11 cellular contexts compared by ENCODE assay signal in the genomic region with DNA sequence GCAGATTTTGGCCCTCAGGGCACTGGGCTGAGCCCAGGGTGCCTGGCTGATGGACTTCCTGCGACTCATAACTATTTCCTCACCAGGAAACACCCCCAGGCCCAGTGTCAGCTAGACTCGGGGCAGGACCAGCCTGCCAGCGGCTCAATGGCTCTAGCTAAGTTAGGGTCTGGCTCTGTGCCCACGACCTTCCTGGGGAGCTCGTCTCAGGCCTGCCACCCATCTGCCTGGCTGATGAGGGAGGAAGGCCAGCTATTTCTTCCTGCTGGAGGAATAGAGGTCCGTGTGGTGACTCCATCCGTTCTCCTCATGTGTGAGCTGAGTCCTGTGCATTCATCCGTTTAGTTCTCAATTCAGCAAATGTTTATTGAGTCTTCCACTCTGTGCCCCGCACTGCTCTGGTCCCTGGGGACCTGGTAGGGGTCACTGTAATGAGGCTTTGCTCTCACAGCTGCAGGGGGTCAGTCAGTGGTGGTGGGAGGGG. TPM values are rescaled to one million over a fixed set of nuclear protein-coding genes. Genes with fewer than 3 reads are reported as not detected.
A peak's percentile ranks its signal among the peaks of the same experiment; 100 is the strongest.
DNase-seq lines count a peak whose midpoint lies in the region; ATAC-seq and TF ChIP-seq lines count a peak whose summit lies in the region.
"Had no signal": no experiment of that assay in that cellular context is flagged by ENCODE, and none has a peak within 500 bp of the region (broad histone marks: within the 10 kb centered on the region; RNA-seq: fewer than 3 reads in every experiment).

No MANE protein-coding gene starts in this region.

- H3K27me3 ChIP-seq in A673 (replicated peaks; ENCODE audit: insufficient read depth, low read depth, low read length, poor library complexity) = no peaks in the 10 kb centered on the region

- H3K4me1 ChIP-seq in A673 (ENCODE audit: insufficient read depth, low read length, poor library complexity, severe bottlenecking) = peaks cover 59% of the 10 kb centered on the region

- no TSS peak for BruUV-seq in A673 (replicated peaks; lab: Mats Ljungman, UMichigan)

- CTCF ChIA-PET in A673 (lab: Charles Lee) = interaction anchor here (0.6 to 2.8 kb wide), 3 partner anchors 24 to 46 kb away, joined by 4 to 24 read pairs (median 13); no protein-coding TSS in a partner anchor

- no peak for ATAC-seq in GM21390 (IDR thresholded peaks at IDR 0.05; ENCODE audit: unreplicated experiment)
- no peak for ATAC-seq in HG03520 (IDR thresholded peaks at IDR 0.05; ENCODE audit: unreplicated experiment)

- no peak overlapping the region for H3K4me3 ChIP-seq in A673 (ENCODE audit: low read depth, low read length, poor library complexity, severe bottlenecking)
- H3K4me3 ChIP-seq in astrocyte of the spinal cord (ENCODE audit: low read depth, low read length) = no peak overlapping the region
- H3K4me3 ChIP-seq: spleen had no signal

- TF ChIP-seq CTCF in A673 (conservative IDR thresholded peaks at IDR 0.05; ENCODE audit: low read depth, low read length) (no peak), astrocyte of the spinal cord (IDR thresholded peaks at IDR 0.05; ENCODE audit: low read depth, low read length) (no peak)

- peak; percentile 81 for DNase-seq in A673 (ENCODE audit: low spot score)
- DNase-seq in HK-2 (ENCODE audit: unreplicated experiment) = peak; percentile 87
- peak; percentile 53 for DNase-seq in astrocyte of the spinal cord (ENCODE audit: low read depth, low spot score)
- DNase-seq in kidney tubule cell (ENCODE audit: low spot score) = peak; percentile 94
- no peak for DNase-seq in GM19238 (ENCODE audit: insufficient read length, low spot score)
- DNase-seq in medulla oblongata (ENCODE audit: extremely low spot score) = no peak
- DNase-seq: CD4-positive, alpha-beta memory T cell; NCI-H2171 treated with DMSO at 0.1 percent for 48 hours; spleen had no signal

- intact Hi-C loops in A673 (cut with micrococcal nuclease; ENCODE audit: unreplicated experiment) = no loop called here

- H3K36me3 ChIP-seq in A673 (ENCODE audit: insufficient read depth, low read length, poor library complexity, severe bottlenecking) = peaks cover 10% of the 10 kb centered on the region
- H3K36me3 ChIP-seq: spleen had no signal

- in situ Hi-C loops in astrocyte of the spinal cord (cut with HindIII; ENCODE audit: low sequenced_read_pairs) = no loop called here

- H3K9me3 ChIP-seq in A673 (ENCODE audit: low read depth, low read length, poor library complexity, severe bottlenecking) = no peaks in the 10 kb centered on the region
- H3K9me3 ChIP-seq: spleen had no signal

- peak overlapping the region; percentile 64 for H3K27ac ChIP-seq in A673 (ENCODE audit: low read depth, low read length, poor library complexity, severe bottlenecking)

- POLR2A ChIA-PET in A673 (lab: Charles Lee; ENCODE audit: low non-redundant PET) = no interaction called here

RNA-seq across cellular contexts. Expression of a gene that starts 44.5 kb away (rescaled TPM):
- total RNA-seq in A673 (2021) = 187 and 211 TPM in 2 replicates
- total RNA-seq: CD4-positive, alpha-beta memory T cell had no signal

Comparison
In these comparisons a context has a peak if more than half of its experiments do, and no peak if none do; other contexts are left out.
1. DNase-seq: peak in A673 (single experiment), HK-2 (single experiment), astrocyte of the spinal cord (single experiment) and kidney tubule cell (single experiment); none in GM19238 (single experiment) and medulla oblongata (single experiment).